8 cellular contexts compared by ENCODE assay signal in genomic region chr22:21942407-21942895, GRCh38. TPM values are rescaled to one million over a fixed set of nuclear protein-coding genes. Genes with fewer than 3 reads are reported as not detected.
DNase-seq lines count a peak whose midpoint lies in the region; ATAC-seq lines count a peak whose summit lies in the region.

No MANE protein-coding gene starts in this region.

- H3K4me1 Mint-ChIP-seq in activated T-cell treated with anti-CD3 and anti-CD28 coated beads, Interleukin-2, amount 50 U/mL, for 72 hours (ENCODE audit: low read depth) = peaks cover 47% of the 10 kb centered on the region

- DNase-seq in stimulated activated CD4-positive, alpha-beta T cell treated with anti-CD3 and anti-CD28 coated beads, Interleukin-1b, Interleukin-23, amount 100 ng/mL, for 48 hours = peak; percentile 13
- DNase-seq in stimulated activated CD4-positive, alpha-beta T cell treated with anti-CD3 and anti-CD28 coated beads, Interleukin-12 subunit alpha, Interleukin-12 subunit beta, amount 100 ng/mL, for 4 hours = no peak
- peak; percentile 19 for DNase-seq in activated T-cell treated with anti-CD3 and anti-CD28 coated beads, Interleukin-2, amount 50 U/mL, for 72 hours
- DNase-seq in Right ventricle myocardium superior (peak; percentile 93), T-helper 9 cell (no peak)
- peak; percentile 25 to 30 for DNase-seq in stimulated activated CD4-positive, alpha-beta T cell treated with anti-CD3 and anti-CD28 coated beads, Interleukin-2, amount 100 ng/mL, for 24 hours
- no peak for DNase-seq in effector CD8-positive, alpha-beta T cell (lab: John Stamatoyannopoulos, UW)

- H3K36me3 Mint-ChIP-seq in activated T-cell treated with anti-CD3 and anti-CD28 coated beads, Interleukin-2, amount 50 U/mL, for 72 hours (ENCODE audit: insufficient read depth in 2 of 2) = no peaks in the 10 kb centered on the region

- H3K27me3 Mint-ChIP-seq in activated T-cell treated with anti-CD3 and anti-CD28 coated beads, Interleukin-2, amount 50 U/mL, for 72 hours (ENCODE audit: low read depth) = no peaks in the 10 kb centered on the region

- intact Hi-C loops in Right ventricle myocardium superior (cut with DNase I) = no loop called here

- H3K4me3 Mint-ChIP-seq in activated T-cell treated with anti-CD3 and anti-CD28 coated beads, Interleukin-2, amount 50 U/mL, for 72 hours = peak overlapping the region; percentile 13 to 20

- H3K27ac Mint-ChIP-seq in activated T-cell treated with anti-CD3 and anti-CD28 coated beads, Interleukin-2, amount 50 U/mL, for 72 hours = peak overlapping the region; percentile 43

- H3K9me3 Mint-ChIP-seq in activated T-cell treated with anti-CD3 and anti-CD28 coated beads, Interleukin-2, amount 50 U/mL, for 72 hours = no peaks in the 10 kb centered on the region

- ATAC-seq in activated T-cell treated with anti-CD3 and anti-CD28 coated beads, Interleukin-2, amount 50 U/mL, for 72 hours (replicated peaks in 1 of 2) = peak; percentile 4 to 10
- ATAC-seq in Right ventricle myocardium superior (ENCODE audit: poor library complexity) (peak; percentile 28), HG03135 (IDR thresholded peaks at IDR 0.05; ENCODE audit: unreplicated experiment) (no peak)

RNA-seq across cellular contexts. Expression of gene PPM1F, which starts 10.2 kb away (rescaled TPM):
- 10 to 100 TPM; 13.0 to 21.8 TPM for total RNA-seq in activated T-cell treated with anti-CD3 and anti-CD28 coated beads, Interleukin-2, amount 50 U/mL, for 72 hours
- 19.3 TPM for total RNA-seq in Right ventricle myocardium superior

RNA-seq across cellular contexts. Expression of gene TOP3B, which starts 40.1 kb away (rescaled TPM):
- total RNA-seq in activated T-cell treated with anti-CD3 and anti-CD28 coated beads, Interleukin-2, amount 50 U/mL, for 72 hours = 10 to 100 TPM; 29.6 to 33.2 TPM
- 9.0 TPM for total RNA-seq in Right ventricle myocardium superior

Comparison
In these comparisons a context has a peak if more than half of its experiments do, and no peak if none do; other contexts are left out.
1. DNase-seq: peak in stimulated activated CD4-positive, alpha-beta T cell treated with anti-CD3 and anti-CD28 coated beads, Interleukin-1b, Interleukin-23, amount 100 ng/mL, for 48 hours (single experiment), activated T-cell treated with anti-CD3 and anti-CD28 coated beads, Interleukin-2, amount 50 U/mL, for 72 hours (2 of 2), Right ventricle myocardium superior (single experiment) and stimulated activated CD4-positive, alpha-beta T cell treated with anti-CD3 and anti-CD28 coated beads, Interleukin-2, amount 100 ng/mL, for 24 hours (2 of 2); none in stimulated activated CD4-positive, alpha-beta T cell treated with anti-CD3 and anti-CD28 coated beads, Interleukin-12 subunit alpha, Interleukin-12 subunit beta, amount 100 ng/mL, for 4 hours (single experiment), effector CD8-positive, alpha-beta T cell (single experiment) and T-helper 9 cell (single experiment).